Comparison of ENCODE assay signal across 9 cellular contexts in genomic region chr10:114634607-114634974, GRCh38. TPM values are rescaled to one million over a fixed set of nuclear protein-coding genes. Genes with fewer than 3 reads are reported as not detected.
DNase-seq lines count a peak whose midpoint lies in the region; ATAC-seq, FAIRE-seq and TF ChIP-seq lines count a peak whose summit lies in the region.
"Had no signal": no experiment of that assay in that cellular context is flagged by ENCODE, and none has a peak within 500 bp of the region (broad histone marks: within the 10 kb centered on the region; RNA-seq: fewer than 3 reads in every experiment).

No MANE protein-coding gene starts in this region.

- peaks cover 17% of the 10 kb centered on the region for H3K27me3 ChIP-seq in H7 (ENCODE audit: control insufficient read depth, insufficient read depth, low read length)
- no peaks in the 10 kb centered on the region for H3K27me3 ChIP-seq in left ventricle myocardium inferior (ENCODE audit: low read depth)
- H3K27me3 ChIP-seq in sigmoid colon = peaks cover 0 to 24% (median 0%) of the 10 kb centered on the region in 3 donors

- intact Hi-C loops in left ventricle myocardium inferior (cut with micrococcal nuclease) (no loop called here), sigmoid colon (cut with DNase I) (loop anchor here (5.0 kb wide), 1 partner anchor 82 kb away; no protein-coding TSS in a partner anchor)

- peaks cover 97% of the 10 kb centered on the region for H3K4me1 ChIP-seq in left ventricle myocardium inferior
- H3K4me1 ChIP-seq in sigmoid colon = peaks cover 0 to 45% (median 35%) of the 10 kb centered on the region in 4 donors

- FAIRE-seq in GM12891 (lab: Jason Lieb, UNC) = no peak

- H3K4me3 ChIP-seq in H7 (ENCODE audit: insufficient read depth, low read depth, low read length) (no peak overlapping the region), left ventricle myocardium inferior (peak overlapping the region; percentile 35), sigmoid colon (no peak overlapping the region)

- 61 to 71% methylated on average over 4 of the region's 4 CpGs for WGBS in sigmoid colon, 2 donors

- no peak for TF ChIP-seq POLR2A in sigmoid colon (IDR thresholded peaks at IDR 0.05)
- no peak for TF ChIP-seq POLR2A in GM12891 (IDR thresholded peaks at IDR 0.05; ENCODE audit: low read depth, low read length)

- peak; percentile 20 for DNase-seq in H7
- peak; percentile 32 for DNase-seq in UCSD-AML1 (lab: John Stamatoyannopoulos, UW; ENCODE audit: unreplicated experiment)
- DNase-seq in left ventricle myocardium inferior = peak; percentile 54
- peak; percentile 82 for DNase-seq in sigmoid colon
- DNase-seq in GM12891 (ENCODE audit: insufficient read length, low spot score) = no peak
- DNase-seq in stimulated activated CD4-positive, alpha-beta T cell treated with anti-CD3 and anti-CD28 coated beads, Interleukin-4, amount 100 ng/mL, for 1 hour = no peak
- no peak for DNase-seq in SIG-M5 treated with dmso at 0.1 percent for 504 hours (lab: John Stamatoyannopoulos, UW; ENCODE audit: unreplicated experiment)

- H3K36me3 ChIP-seq in H7 (replicated peaks; ENCODE audit: control insufficient read depth, insufficient read depth, low read length) (no peaks in the 10 kb centered on the region), left ventricle myocardium inferior (no peaks in the 10 kb centered on the region), sigmoid colon (no peaks in the 10 kb centered on the region)

- ATAC-seq in GM18870 (IDR thresholded peaks at IDR 0.05; ENCODE audit: unreplicated experiment) = no peak
- ATAC-seq: natural killer cell treated with Interleukin-12 subunit alpha and Interleukin-12 subunit beta and Interleukin-15 and Interleukin-18, amount 100 ng/mL, for 72 hours had no signal

- H3K9me3 ChIP-seq in left ventricle myocardium inferior (replicated peaks) (no peaks in the 10 kb centered on the region), sigmoid colon (no peaks in the 10 kb centered on the region)

- no peak for TF ChIP-seq CTCF in left ventricle myocardium inferior (IDR thresholded peaks at IDR 0.05; ENCODE audit: borderline replicate concordance)
- TF ChIP-seq CTCF in sigmoid colon (IDR thresholded peaks at IDR 0.05) = no peak

- H3K27ac ChIP-seq in left ventricle myocardium inferior (replicated peaks) = peak overlapping the region; percentile 92
- H3K27ac ChIP-seq in sigmoid colon = peak overlapping the region; percentile 0 to 73 (median 64)

- TF ChIP-seq EP300 in sigmoid colon (IDR thresholded peaks at IDR 0.05) = peak in 1 of 4 donors; percentile 18

TF ChIP-seq in GM12891, 5 proteins besides CTCF, POLR2A, EP300 and RAD21:
- TF ChIP-seq TAF1 (IDR thresholded peaks at IDR 0.05; ENCODE audit: low read depth, low read length) = no peak
- TF ChIP-seq SPI1 (IDR thresholded peaks at IDR 0.05; ENCODE audit: low read depth, low read length) = no peak
- no peak for TF ChIP-seq POLR2AphosphoS5 (IDR thresholded peaks at IDR 0.05; ENCODE audit: low read depth, low read length)
- no peak for TF ChIP-seq POU2F2 (IDR thresholded peaks at IDR 0.05; ENCODE audit: low read depth, low read length)
- no peak for TF ChIP-seq PAX5 (IDR thresholded peaks at IDR 0.05; ENCODE audit: insufficient read depth, low read length, severe bottlenecking)

RNA-seq across cellular contexts. Expression of gene ABLIM1, which starts 23.5 kb away (rescaled TPM):
- 21.7 and 29.5 TPM in 2 replicates for total RNA-seq in H7 (2014; rRNA removed; shearing (Covaris generic))
- total RNA-seq in left ventricle myocardium inferior (674 TPM), sigmoid colon (100 to 1,000 TPM in 1 of 4 donors, 10 to 100 TPM in 3; 41.9 to 127 (median 73.9) TPM)
- polyA plus RNA-seq in sigmoid colon = 10 to 100 TPM; 46.8 to 49.5 (median 47.9) TPM
- polyA plus RNA-seq in GM12891 (2012; ENCODE audit: low read depth, missing spikeins) = 19.1 TPM

Comparison
In these comparisons a context has a peak if more than half of its experiments do, and no peak if none do; other contexts are left out.
1. DNase-seq: peak in H7 (single experiment), UCSD-AML1 (single experiment), left ventricle myocardium inferior (single experiment) and sigmoid colon (single experiment); none in GM12891 (single experiment), stimulated activated CD4-positive, alpha-beta T cell treated with anti-CD3 and anti-CD28 coated beads, Interleukin-4, amount 100 ng/mL, for 1 hour (single experiment) and SIG-M5 treated with dmso at 0.1 percent for 504 hours (single experiment).